5 cellular contexts compared by ENCODE assay signal in genomic region chr7:103486873-103487272, GRCh38. TPM values are rescaled to one million over a fixed set of nuclear protein-coding genes. Genes with fewer than 3 reads are reported as not detected.
"Had no signal": no experiment of that assay in that cellular context is flagged by ENCODE, and none has a peak within 500 bp of the region (broad histone marks: within the 10 kb centered on the region; RNA-seq: fewer than 3 reads in every experiment).

No MANE protein-coding gene starts in this region.

RNA-seq across cellular contexts. Expression of gene SLC26A5, which starts 40.9 kb away (rescaled TPM):
- total RNA-seq: HT-29, HT1080, IMR-90, K562 had no signal
- polyA plus RNA-seq: IgD-negative memory B cell, IMR-90, K562 had no signal
